Comparison of ENCODE assay signal across 10 cellular contexts in the genomic region with DNA sequence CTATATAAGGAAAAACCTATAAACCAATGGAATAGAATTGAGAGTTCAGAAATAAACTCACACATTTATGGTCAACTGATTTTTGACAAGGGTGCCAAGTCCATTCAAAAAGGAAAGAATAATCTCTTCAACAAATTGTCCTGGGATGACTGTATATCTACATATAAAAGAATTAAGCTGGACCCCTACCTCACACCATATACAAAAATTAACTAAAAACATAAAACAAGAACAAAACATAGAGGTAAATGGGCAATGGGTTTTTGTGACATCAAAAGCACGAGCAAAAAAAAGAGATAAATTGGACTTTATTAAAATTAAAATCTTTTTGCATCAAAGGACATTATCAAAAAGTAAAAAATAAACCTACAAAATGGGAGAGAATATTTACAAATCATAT. TPM values are rescaled to one million over a fixed set of nuclear protein-coding genes. Genes with fewer than 3 reads are reported as not detected.
"Had no signal": no experiment of that assay in that cellular context is flagged by ENCODE, and none has a peak within 500 bp of the region (broad histone marks: within the 10 kb centered on the region; RNA-seq: fewer than 3 reads in every experiment).

No MANE protein-coding gene starts in this region.

- H3K27ac ChIP-seq: KMS-11 had no signal

- FAIRE-seq: H1, H54, HTR-8/SVneo had no signal

- H3K4me2 ChIP-seq: GM23338, KMS-11 had no signal

- ATAC-seq: GM23338 had no signal

- H2AFZ ChIP-seq: GM23338 had no signal

- H3K4me3 ChIP-seq: GM23338 had no signal

- H3K9ac ChIP-seq: KMS-11 had no signal

- DNase-seq: H9, HFFc6, KBM-7 had no signal

RNA-seq across cellular contexts. Expression of a gene that starts 18.3 kb away (rescaled TPM):
- total RNA-seq: GM23338, H1, H9, HFFc6, HT-29, IMR-90 had no signal
- polyA plus RNA-seq: GM23338, IMR-90 had no signal
